In the genomic region with DNA sequence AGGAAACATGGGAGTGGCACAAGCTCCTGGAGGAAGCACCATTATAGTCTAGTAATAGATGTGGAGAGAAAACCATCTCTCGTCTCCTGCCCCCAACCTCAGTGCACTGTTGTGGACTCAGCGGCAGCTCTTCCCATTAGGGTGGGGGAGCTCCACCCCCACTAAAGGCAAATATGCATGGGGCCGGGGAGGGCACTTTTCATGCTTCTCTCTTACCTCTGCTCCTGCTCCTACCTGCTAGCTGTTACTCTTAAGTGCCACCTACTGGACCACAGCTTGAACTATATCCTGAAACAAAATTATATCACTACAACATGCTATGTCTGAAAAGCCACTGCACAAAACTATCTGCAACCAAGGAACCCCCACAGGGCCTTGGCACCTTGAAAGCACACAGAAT, we compare ENCODE assay signal across 1 cellular context.
TF ChIP-seq lines count a peak whose summit lies in the region.

No MANE protein-coding gene starts in this region.

TF ChIP-seq in GM12878, 131 proteins besides CTCF, POLR2A, EP300 and RAD21 (continued from another document):
- TF ChIP-seq, protein P1, sequence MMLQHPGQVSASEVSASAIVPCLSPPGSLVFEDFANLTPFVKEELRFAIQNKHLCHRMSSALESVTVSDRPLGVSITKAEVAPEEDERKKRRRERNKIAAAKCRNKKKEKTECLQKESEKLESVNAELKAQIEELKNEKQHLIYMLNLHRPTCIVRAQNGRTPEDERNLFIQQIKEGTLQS (IDR thresholded peaks at IDR 0.05; ENCODE audit: borderline replicate concordance, extremely low read depth, low read depth, low read length), result no peak
- TF ChIP-seq RELA (IDR thresholded peaks at IDR 0.05; ENCODE audit: borderline replicate concordance, partially characterized antibody) (no peak), ZZZ3 (IDR thresholded peaks at IDR 0.05; ENCODE audit: control insufficient read depth, insufficient read length, low read depth) (no peak), EGR1 (IDR thresholded peaks at IDR 0.05; ENCODE audit: borderline replicate concordance in 1 of 2, low read depth in 2 of 2, low read length in 2 of 2) (no peak)
TF ChIP-seq in GM12878: peak in this region for 0.
